Comparison of ENCODE assay signal across 9 cellular contexts in genomic region chr16:85556456-85557082, GRCh38. TPM values are rescaled to one million over a fixed set of nuclear protein-coding genes. Genes with fewer than 3 reads are reported as not detected.
A peak's percentile ranks its signal among the peaks of the same experiment; 100 is the strongest.
DNase-seq lines count a peak whose midpoint lies in the region; ATAC-seq, FAIRE-seq and TF ChIP-seq lines count a peak whose summit lies in the region.
"Had no signal": no experiment of that assay in that cellular context is flagged by ENCODE, and none has a peak within 500 bp of the region (broad histone marks: within the 10 kb centered on the region; RNA-seq: fewer than 3 reads in every experiment).

No MANE protein-coding gene starts in this region.

- TF ChIP-seq CTCF in WI38 (IDR thresholded peaks at IDR 0.05; ENCODE audit: low read depth, low read length) (no peak), lower leg skin (IDR thresholded peaks at IDR 0.05) (no peak)

- peak overlapping the region; percentile 97 for H3K27ac Mint-ChIP-seq in central memory CD8-positive, alpha-beta T cell (ENCODE audit: low read depth)

- ATAC-seq in central memory CD8-positive, alpha-beta T cell (replicated peaks; ENCODE audit: extremely low read depth, poor library complexity, severe bottlenecking) = peak; percentile 15
- ATAC-seq in HG03342 (IDR thresholded peaks at IDR 0.05; ENCODE audit: unreplicated experiment) (no peak), HG03378 (IDR thresholded peaks at IDR 0.05; ENCODE audit: unreplicated experiment) (no peak)

- H3K27me3 Mint-ChIP-seq in central memory CD8-positive, alpha-beta T cell = no peaks in the 10 kb centered on the region

- H3K9me3 Mint-ChIP-seq in central memory CD8-positive, alpha-beta T cell = no peaks in the 10 kb centered on the region

- H3K4me1 Mint-ChIP-seq in central memory CD8-positive, alpha-beta T cell = peaks cover 59% of the 10 kb centered on the region

- intact Hi-C loops in lower leg skin (cut with DNase I; ENCODE audit: low total_unique reads) = no loop called here

- peak overlapping the region; percentile 96 for H3K4me3 Mint-ChIP-seq in central memory CD8-positive, alpha-beta T cell

- no peaks in the 10 kb centered on the region for H3K36me3 ChIP-seq in KOPT-K1 (ENCODE audit: insufficient read depth, low read length)

- H3K4me3 ChIP-seq in WI38 (ENCODE audit: low read depth, low read length) (peak overlapping the region; percentile 76), lower leg skin (ENCODE audit: low read depth, poor library complexity, severe bottlenecking) (peak overlapping the region; percentile 76)

- DNase-seq in GM12892 (ENCODE audit: insufficient read length) (peak; percentile 74), lower leg skin (ENCODE audit: low spot score in 2 of 2) (no peak)
- no peak for DNase-seq in central memory CD8-positive, alpha-beta T cell (ENCODE audit: low spot score in 2 of 2)
- peak; percentile 67 for DNase-seq in stimulated activated naive CD4-positive, alpha-beta T cell treated with Interleukin-2 at 50 U/mL for 16 hours (lab: John Stamatoyannopoulos, UW)

- peaks cover 47% of the 10 kb centered on the region for H3K36me3 Mint-ChIP-seq in central memory CD8-positive, alpha-beta T cell (ENCODE audit: insufficient read depth)

- WGBS in lower leg skin, 2 donors = 0% methylated on average over 14 to 50 of the region's 65 CpGs

- FAIRE-seq in GM12892 (lab: Jason Lieb, UNC) = no peak
- FAIRE-seq: colon had no signal

- H3K9me3 ChIP-seq in KOPT-K1 (ENCODE audit: insufficient read depth, low read length, poor library complexity, severe bottlenecking) = no peaks in the 10 kb centered on the region

- no peak for TF ChIP-seq POLR2A in GM12892 (IDR thresholded peaks at IDR 0.05; ENCODE audit: low read depth, low read length)
- no peak for TF ChIP-seq POLR2A in lower leg skin (IDR thresholded peaks at IDR 0.05)

- peak overlapping the region; percentile 74 for H3K27ac ChIP-seq in KOPT-K1 (ENCODE audit: low read depth, low read length, poor library complexity, severe bottlenecking)

RNA-seq across cellular contexts. Expression of gene GSE1, which starts 56.6 kb away (rescaled TPM):
- polyA plus RNA-seq in GM12892 (2012; ENCODE audit: missing spikeins) = 18.8 TPM
- 100 to 1,000 TPM in 1 of 4 donors, 10 to 100 TPM in 3; 62.9 to 113 (median 69.9) TPM for total RNA-seq in lower leg skin

Comparison
In these comparisons a context has a peak if more than half of its experiments do, and no peak if none do; other contexts are left out.
1. DNase-seq: peak in GM12892 (single experiment) and stimulated activated naive CD4-positive, alpha-beta T cell treated with Interleukin-2 at 50 U/mL for 16 hours (single experiment); none in central memory CD8-positive, alpha-beta T cell (0 of 2) and lower leg skin (0 of 2).